1 cellular context compared by ENCODE assay signal in genomic region chr1:153945795-153946621, GRCh38.
TF ChIP-seq lines count a peak whose summit lies in the region.

No MANE protein-coding gene starts in this region.

TF ChIP-seq in K562, 482 proteins besides CTCF, POLR2A, EP300 and RAD21 (continues in another document):
- TF ChIP-seq NONO (IDR thresholded peaks at IDR 0.05; ENCODE audit: low read depth in 2 of 2, low read length in 1 of 2) = peak; percentile 12 to 45; a peak in 1 of 4 replicates
- no peak for TF ChIP-seq MBD1 (CRISPR knock-in tag; IDR thresholded peaks at IDR 0.05)
- no peak for TF ChIP-seq IRF9 (tag; IDR thresholded peaks at IDR 0.05)
- peak; percentile 47 for TF ChIP-seq PHF20 (IDR thresholded peaks at IDR 0.05; ENCODE audit: partially characterized antibody)
- no peak for TF ChIP-seq ZNF212 (CRISPR knock-in tag; IDR thresholded peaks at IDR 0.05)
- no peak for TF ChIP-seq POLR2H (tag; IDR thresholded peaks at IDR 0.05; ENCODE audit: low read depth)
- peak; percentile 54; the same call in 1 of the 2 replicates for TF ChIP-seq ELF2 (CRISPR knock-in tag; IDR thresholded peaks at IDR 0.05)
- TF ChIP-seq SRSF3 (IDR thresholded peaks at IDR 0.05; ENCODE audit: insufficient read depth, low read length) = no peak
- TF ChIP-seq ZBTB7A (IDR thresholded peaks at IDR 0.05; ENCODE audit: borderline replicate concordance, control insufficient read depth, low read depth, low read length) = no peak
- no peak for TF ChIP-seq PURB (CRISPR knock-in tag; IDR thresholded peaks at IDR 0.05; ENCODE audit: low read depth)
- TF ChIP-seq ELF1 (tag; IDR thresholded peaks at IDR 0.05) = peak; percentile 36; the same call in 1 of the 2 replicates
- peak; percentile 45; the same call in 1 of the 2 replicates for TF ChIP-seq RAD51 (IDR thresholded peaks at IDR 0.05; ENCODE audit: borderline replicate concordance, low read depth)
- TF ChIP-seq NCOR1 (IDR thresholded peaks at IDR 0.05) = peak; percentile 5; the same call in 1 of the 2 replicates
- peak; percentile 54; the same call in 1 of the 2 replicates for TF ChIP-seq EP400 (IDR thresholded peaks at IDR 0.05)
- TF ChIP-seq CHD4 (IDR thresholded peaks at IDR 0.05; ENCODE audit: insufficient read depth, insufficient replicate concordance, low read depth, low read length, poor library complexity, severe bottlenecking) = no peak
- TF ChIP-seq DACH1 (IDR thresholded peaks at IDR 0.05; ENCODE audit: partially characterized antibody) = peak; percentile 22
- 0 out of 2 replicates have a peak, but pooled peaks have one; percentile 11 for TF ChIP-seq CREB3L1 (IDR thresholded peaks at IDR 0.05; ENCODE audit: borderline replicate concordance, low read depth)
- TF ChIP-seq ZNF766 (CRISPR knock-in tag; conservative IDR thresholded peaks at IDR 0.05) = no peak; the same call in 1 of the 2 replicates
- peak in 1 of 2 experiments; percentile 80; a peak in 2 of 4 replicates for TF ChIP-seq HDAC1 (IDR thresholded peaks at IDR 0.05)
- peak; percentile 76 for TF ChIP-seq SPI1 (IDR thresholded peaks at IDR 0.05; ENCODE audit: borderline replicate concordance, low read depth, low read length)
- no peak for TF ChIP-seq YBX1 (IDR thresholded peaks at IDR 0.05)
- TF ChIP-seq ZNF134 (CRISPR knock-in tag; conservative IDR thresholded peaks at IDR 0.05) = no peak
- TF ChIP-seq CSDE1 (IDR thresholded peaks at IDR 0.05) = no peak
- TF ChIP-seq SETDB1 (IDR thresholded peaks at IDR 0.05; ENCODE audit: low read length) = no peak
- TF ChIP-seq SAP30 (IDR thresholded peaks at IDR 0.05; ENCODE audit: borderline replicate concordance, insufficient read depth, low read depth, low read length, poor library complexity, severe bottlenecking) = peak; percentile 81
- TF ChIP-seq GATAD2B (IDR thresholded peaks at IDR 0.05; ENCODE audit: borderline replicate concordance) = peak; percentile 81
- no peak for TF ChIP-seq TGIF2 (CRISPR knock-in tag; IDR thresholded peaks at IDR 0.05)
- TF ChIP-seq IRF2 (CRISPR knock-in tag; IDR thresholded peaks at IDR 0.05) = no peak
- TF ChIP-seq BMI1 (IDR thresholded peaks at IDR 0.05; ENCODE audit: low read length) = no peak
- TF ChIP-seq GATA2 (CRISPR knock-in tag; IDR thresholded peaks at IDR 0.05) = no peak
- peak; percentile 79 for TF ChIP-seq POLR2G (IDR thresholded peaks at IDR 0.05; ENCODE audit: low read depth, low read length)
- TF ChIP-seq TSHZ1 (CRISPR knock-in tag; IDR thresholded peaks at IDR 0.05) = no peak
- TF ChIP-seq BRD4 (IDR thresholded peaks at IDR 0.05) = 0 out of 2 replicates have a peak, but pooled peaks have one; percentile 43
- TF ChIP-seq HDAC2 (IDR thresholded peaks at IDR 0.05) = no peak
- TF ChIP-seq SREBF1 (IDR thresholded peaks at IDR 0.05; ENCODE audit: borderline replicate concordance, low read depth, low read length) = no peak
- TF ChIP-seq MCM3 (IDR thresholded peaks at IDR 0.05) = no peak
- no peak for TF ChIP-seq E2F3 (CRISPR knock-in tag; IDR thresholded peaks at IDR 0.05)
- TF ChIP-seq FOXJ3 (CRISPR knock-in tag; IDR thresholded peaks at IDR 0.05) = no peak
- no peak for TF ChIP-seq HINFP (tag; conservative IDR thresholded peaks at IDR 0.05; ENCODE audit: low read depth)
- no peak for TF ChIP-seq NCOA2 (IDR thresholded peaks at IDR 0.05; ENCODE audit: partially characterized antibody in 2 of 2)
- TF ChIP-seq RBBP5 (IDR thresholded peaks at IDR 0.05; ENCODE audit: borderline replicate concordance, insufficient read depth, low read length, poor library complexity, severe bottlenecking) = peak; percentile 83
- peak; percentile 89 for TF ChIP-seq GABPA (tag; conservative IDR thresholded peaks at IDR 0.05; ENCODE audit: low read depth)
- TF ChIP-seq POU5F1 (IDR thresholded peaks at IDR 0.05; ENCODE audit: borderline replicate concordance, low read depth, low read length, partially characterized antibody) = no peak
- no peak for TF ChIP-seq ILF3 (IDR thresholded peaks at IDR 0.05; ENCODE audit: borderline replicate concordance)
- TF ChIP-seq FOXO4 (CRISPR knock-in tag; IDR thresholded peaks at IDR 0.05) = no peak
- TF ChIP-seq ILK (tag; IDR thresholded peaks at IDR 0.05; ENCODE audit: borderline replicate concordance, low read depth) = no peak
- 0 out of 2 replicates have a peak, but pooled peaks have one; percentile 6 for TF ChIP-seq RUNX1 (IDR thresholded peaks at IDR 0.05; ENCODE audit: low read depth)
- no peak for TF ChIP-seq CBX8 (IDR thresholded peaks at IDR 0.05; ENCODE audit: borderline replicate concordance, extremely low read depth, low read depth, low read length, poor library complexity, severe bottlenecking)
- TF ChIP-seq NFIX (CRISPR knock-in tag; IDR thresholded peaks at IDR 0.05; ENCODE audit: low read depth) = no peak
- peak; percentile 54; the same call in 1 of the 2 replicates for TF ChIP-seq SP1 (CRISPR knock-in tag; IDR thresholded peaks at IDR 0.05)
